Comparison of ENCODE assay signal across 16 cellular contexts in the genomic region with DNA sequence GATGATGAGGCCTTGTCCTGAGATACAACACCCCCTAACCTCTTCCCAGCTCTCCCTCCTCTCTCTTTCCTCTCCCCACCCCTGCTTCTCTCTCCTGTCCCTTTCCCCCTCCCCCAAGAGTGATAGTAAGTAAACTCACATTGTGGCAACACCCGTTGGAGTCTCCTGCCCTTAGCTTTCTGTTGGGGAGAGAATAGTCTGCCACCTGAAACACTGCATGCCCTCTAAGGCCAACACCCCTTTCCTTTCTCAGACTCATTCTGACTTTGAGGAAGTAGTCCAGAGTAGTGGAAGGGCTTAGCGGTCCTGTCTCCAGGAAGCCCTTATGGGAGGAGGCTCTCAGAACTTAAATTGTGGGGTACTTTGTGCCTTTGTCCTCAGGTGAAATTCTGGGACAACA.
A peak's percentile ranks its signal among the peaks of the same experiment; 100 is the strongest.
DNase-seq lines count a peak whose midpoint lies in the region; ATAC-seq and TF ChIP-seq lines count a peak whose summit lies in the region.
"Had no signal": no experiment of that assay in that cellular context is flagged by ENCODE, and none has a peak within 500 bp of the region (broad histone marks: within the 10 kb centered on the region; RNA-seq: fewer than 3 reads in every experiment).

No MANE protein-coding gene starts in this region.

- H3K27me3 Mint-ChIP-seq in activated T-cell treated with anti-CD3 and anti-CD28 coated beads, Interleukin-2, amount 50 U/mL, for 72 hours (ENCODE audit: low read depth): no peaks in the 10 kb centered on the region
- H3K27me3 Mint-ChIP-seq in activated T-helper 17 cell treated with anti-CD3 and anti-CD28 coated beads, Interleukin-2, amount 50 U/mL, for 72 hours: no peaks in the 10 kb centered on the region

- in situ Hi-C loops in gastrocnemius medialis (cut with MboI; ENCODE audit: low sequenced_read_pairs in 4 of 4): no loop called here

- H3K4me3 ChIP-seq in gastrocnemius medialis: no peak overlapping the region
- H3K4me3 ChIP-seq: breast epithelium, testis had no signal

- DNase-seq in activated T-cell treated with anti-CD3 and anti-CD28 coated beads, Interleukin-2, amount 50 U/mL, for 72 hours: no peak
- no peak for DNase-seq in activated T-cell treated with anti-CD3 and anti-CD28 coated beads, Interleukin-2, amount 50 U/mL, for 1 hour
- DNase-seq in gastrocnemius medialis: no peak
- no peak for DNase-seq in NAMALWA (ENCODE audit: low spot score)
- no peak for DNase-seq in NCI-H345 (lab: John Stamatoyannopoulos, UW)
- DNase-seq in LoVo (ENCODE audit: low spot score): no peak
- DNase-seq: DMS153; foreskin keratinocyte; islet precursor cell; posterior cingulate gyrus; stimulated activated CD4-positive, alpha-beta T cell treated with anti-CD3 and anti-CD28 coated beads, Interleukin-12 subunit alpha, Interleukin-12 subunit beta, amount 100 ng/mL, for 4 hours; testis had no signal

- peak overlapping the region; percentile 41 to 60 for H3K4me3 Mint-ChIP-seq in activated T-cell treated with anti-CD3 and anti-CD28 coated beads, Interleukin-2, amount 50 U/mL, for 72 hours
- H3K4me3 Mint-ChIP-seq in activated T-helper 17 cell treated with anti-CD3 and anti-CD28 coated beads, Interleukin-2, amount 50 U/mL, for 72 hours: no peak overlapping the region
- H3K4me3 Mint-ChIP-seq: WTC11 had no signal

- intact Hi-C loops in gastrocnemius medialis (cut with DNase I; ENCODE audit: low total_unique reads): no loop called here

- peaks cover 14 to 19% of the 10 kb centered on the region in 2 donors for H3K4me1 ChIP-seq in gastrocnemius medialis
- H3K4me1 ChIP-seq: breast epithelium, testis had no signal

- no peaks in the 10 kb centered on the region for H3K36me3 ChIP-seq in gastrocnemius medialis
- H3K36me3 ChIP-seq: breast epithelium had no signal

- no peaks in the 10 kb centered on the region for H3K4me1 Mint-ChIP-seq in activated T-cell treated with anti-CD3 and anti-CD28 coated beads, Interleukin-2, amount 50 U/mL, for 72 hours (ENCODE audit: low read depth)
- peaks cover 53% of the 10 kb centered on the region for H3K4me1 Mint-ChIP-seq in activated T-helper 17 cell treated with anti-CD3 and anti-CD28 coated beads, Interleukin-2, amount 50 U/mL, for 72 hours

- ATAC-seq in activated T-cell treated with anti-CD3 and anti-CD28 coated beads, Interleukin-2, amount 50 U/mL, for 72 hours (replicated peaks in 1 of 2): peak in 1 of 2 donors; percentile 25
- ATAC-seq in HG02610 (IDR thresholded peaks at IDR 0.05; ENCODE audit: unreplicated experiment): peak; percentile 70
- ATAC-seq in activated T-helper 17 cell treated with anti-CD3 and anti-CD28 coated beads, Interleukin-2, amount 50 U/mL, for 72 hours (replicated peaks): peak; percentile 45
- ATAC-seq in gastrocnemius medialis: no peak
- ATAC-seq: foreskin keratinocyte, WTC11 had no signal

- no peaks in the 10 kb centered on the region for H3K9me3 Mint-ChIP-seq in activated T-cell treated with anti-CD3 and anti-CD28 coated beads, Interleukin-2, amount 50 U/mL, for 72 hours
- H3K9me3 Mint-ChIP-seq in activated T-helper 17 cell treated with anti-CD3 and anti-CD28 coated beads, Interleukin-2, amount 50 U/mL, for 72 hours: no peaks in the 10 kb centered on the region
- H3K9me3 Mint-ChIP-seq: WTC11 had no signal

- no peak for TF ChIP-seq POLR2A in gastrocnemius medialis (IDR thresholded peaks at IDR 0.05)

- H3K36me3 Mint-ChIP-seq in activated T-cell treated with anti-CD3 and anti-CD28 coated beads, Interleukin-2, amount 50 U/mL, for 72 hours (ENCODE audit: insufficient read depth in 2 of 2): peaks cover 0 to 7% of the 10 kb centered on the region in 2 donors
- peaks cover 19% of the 10 kb centered on the region for H3K36me3 Mint-ChIP-seq in activated T-helper 17 cell treated with anti-CD3 and anti-CD28 coated beads, Interleukin-2, amount 50 U/mL, for 72 hours (ENCODE audit: low read depth)
- H3K36me3 Mint-ChIP-seq: WTC11 had no signal

- H3K9me3 ChIP-seq in gastrocnemius medialis: no peaks in the 10 kb centered on the region
- H3K9me3 ChIP-seq: breast epithelium, testis had no signal

- peak overlapping the region; percentile 20 to 58 (median 23) for H3K27ac ChIP-seq in gastrocnemius medialis
- H3K27ac ChIP-seq: foreskin keratinocyte, testis had no signal

- peak overlapping the region; percentile 64 for H3K27ac Mint-ChIP-seq in activated T-cell treated with anti-CD3 and anti-CD28 coated beads, Interleukin-2, amount 50 U/mL, for 72 hours
- no peak overlapping the region for H3K27ac Mint-ChIP-seq in activated T-helper 17 cell treated with anti-CD3 and anti-CD28 coated beads, Interleukin-2, amount 50 U/mL, for 72 hours
- H3K27ac Mint-ChIP-seq: WTC11 had no signal

- no peak for TF ChIP-seq CTCF in gastrocnemius medialis (IDR thresholded peaks at IDR 0.05 in 4 of 5, conservative IDR thresholded peaks at IDR 0.05 in 1 of 5)

- no peaks in the 10 kb centered on the region for H3K27me3 ChIP-seq in gastrocnemius medialis
- H3K27me3 ChIP-seq: breast epithelium, foreskin keratinocyte, testis had no signal

Comparison
In these comparisons a context has a peak if more than half of its experiments do, and no peak if none do; other contexts are left out.
1. ATAC-seq: peak in HG02610 (single experiment) and activated T-helper 17 cell treated with anti-CD3 and anti-CD28 coated beads, Interleukin-2, amount 50 U/mL, for 72 hours (single experiment); none in gastrocnemius medialis (0 of 2).